ENCODE assay signal across 10 cellular contexts in the genomic region with DNA sequence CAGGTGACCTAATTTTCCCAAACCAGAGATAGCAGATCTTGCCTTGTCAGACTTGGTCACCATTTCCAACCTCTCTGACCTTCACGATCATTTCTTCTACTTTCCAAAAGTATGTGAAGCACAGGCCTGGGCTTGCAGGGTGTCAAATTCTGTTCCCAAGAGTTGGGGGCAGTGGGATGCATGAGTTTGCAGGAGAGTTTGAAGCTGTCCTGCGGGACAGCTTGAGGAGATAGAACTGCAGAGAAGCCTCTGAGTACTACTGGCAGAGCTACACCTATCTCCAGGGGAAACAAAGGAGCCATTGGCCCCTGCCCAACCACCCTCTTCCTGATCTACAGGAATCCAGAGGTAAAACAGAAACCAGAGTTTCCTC. TPM values are rescaled to one million over a fixed set of nuclear protein-coding genes. Genes with fewer than 3 reads are reported as not detected.
DNase-seq lines count a peak whose midpoint lies in the region; ATAC-seq and TF ChIP-seq lines count a peak whose summit lies in the region.
"Had no signal": no experiment of that assay in that cellular context is flagged by ENCODE, and none has a peak within 500 bp of the region (broad histone marks: within the 10 kb centered on the region; RNA-seq: fewer than 3 reads in every experiment).

No MANE protein-coding gene starts in this region.

- peak overlapping the region; percentile 53 for H2AFZ ChIP-seq in osteoblast (ENCODE audit: low read length)

- no peak overlapping the region for H3K4me3 ChIP-seq in osteoblast (ENCODE audit: insufficient read depth, low read length)

- H3K27ac Mint-ChIP-seq in endothelial cell (ENCODE audit: unreplicated experiment), result peak overlapping the region; percentile 94

- H3K27ac ChIP-seq in C4-2B (peak overlapping the region; percentile 38), osteoblast (ENCODE audit: low read depth, low read length) (peak overlapping the region; percentile 56)

- TF ChIP-seq CTCF in C4-2B (conservative IDR thresholded peaks at IDR 0.05) (no peak), endothelial cell (IDR thresholded peaks at IDR 0.05; ENCODE audit: unreplicated experiment) (no peak), osteoblast (IDR thresholded peaks at IDR 0.05; ENCODE audit: extremely low read depth, low read depth, low read length) (no peak)

- peaks cover 19% of the 10 kb centered on the region for H3K4me1 ChIP-seq in osteoblast (ENCODE audit: insufficient read depth, low read length)

- H3K79me2 ChIP-seq in osteoblast (ENCODE audit: insufficient read depth, low read length), result no peaks in the 10 kb centered on the region

- H3K27me3 Mint-ChIP-seq in endothelial cell (ENCODE audit: unreplicated experiment), result peaks cover 4% of the 10 kb centered on the region

- no peaks in the 10 kb centered on the region for H3K9me3 Mint-ChIP-seq in endothelial cell (ENCODE audit: unreplicated experiment)

- no peaks in the 10 kb centered on the region for H3K27me3 ChIP-seq in osteoblast (ENCODE audit: insufficient read depth, low read length)

- peaks cover 27% of the 10 kb centered on the region for H3K4me1 Mint-ChIP-seq in endothelial cell (ENCODE audit: unreplicated experiment)

- H3K36me3 Mint-ChIP-seq in endothelial cell (ENCODE audit: low read depth, unreplicated experiment), result no peaks in the 10 kb centered on the region

- peak overlapping the region; percentile 56 for H3K4me3 Mint-ChIP-seq in endothelial cell (ENCODE audit: unreplicated experiment)

- H3K36me3 ChIP-seq in osteoblast (ENCODE audit: insufficient read depth, low read length), result no peaks in the 10 kb centered on the region

- ATAC-seq in HG03097 (IDR thresholded peaks at IDR 0.05; ENCODE audit: low FRiP score, unreplicated experiment), result no peak
- ATAC-seq in HG03460 (IDR thresholded peaks at IDR 0.05; ENCODE audit: unreplicated experiment), result no peak

- peak overlapping the region; percentile 64 for H3K4me2 ChIP-seq in osteoblast (ENCODE audit: insufficient read depth, low read length)

- DNase-seq in RPMI8226 (peak; percentile 16), endothelial cell (ENCODE audit: low spot score) (no peak), osteoblast (ENCODE audit: insufficient read length, low spot score, missing footprints) (no peak), DMS79 treated with DMSO at 0.1 percent for 48 hours (lab: John Stamatoyannopoulos, UW) (no peak), NCI-H2029 treated with DMSO at 0.1 percent for 48 hours (lab: John Stamatoyannopoulos, UW) (no peak)

- H4K20me1 ChIP-seq in osteoblast (ENCODE audit: insufficient read depth, low read length), result no peaks in the 10 kb centered on the region

- no peaks in the 10 kb centered on the region for H3K9me3 ChIP-seq in osteoblast (ENCODE audit: low read depth, low read length)

RNA-seq across cellular contexts. Expression of gene TXNIP, which starts 11.3 kb away (rescaled TPM):
- total RNA-seq in endothelial cell (ENCODE audit: unreplicated experiment) (107 TPM), osteoblast (400 and 529 TPM in 2 replicates)

RNA-seq across cellular contexts. Expression of gene POLR3GL, which starts 20.6 kb away (rescaled TPM):
- total RNA-seq in endothelial cell (ENCODE audit: unreplicated experiment), result 12.4 TPM
- total RNA-seq in osteoblast, result 9.4 and 13.3 TPM in 2 replicates

RNA-seq across cellular contexts. Expression of gene ANKRD34A, which starts 20.7 kb away (rescaled TPM):
- total RNA-seq in endothelial cell (ENCODE audit: unreplicated experiment), result 0.56 TPM
- 0.59 and 1.1 TPM in 2 replicates for total RNA-seq in osteoblast

RNA-seq across cellular contexts. Expression of gene LIX1L, which starts 27.3 kb away (rescaled TPM):
- total RNA-seq in endothelial cell (ENCODE audit: unreplicated experiment) (83.3 TPM), osteoblast (33.3 and 33.7 TPM in 2 replicates)

RNA-seq across cellular contexts. Expression of gene HJV, which starts 36.4 kb away (rescaled TPM):
- total RNA-seq in endothelial cell (ENCODE audit: unreplicated experiment), result not detected
- total RNA-seq in osteoblast, result not detected in 2 replicates
- total RNA-seq: kidney epithelial cell, SK-MEL-5 had no signal
